ENCODE assay signal across 29 cellular contexts in genomic region chr16:31710880-31711279, GRCh38.
"Had no signal": no experiment of that assay in that cellular context is flagged by ENCODE, and none has a peak within 500 bp of the region (broad histone marks: within the 10 kb centered on the region; RNA-seq: fewer than 3 reads in every experiment).

No MANE protein-coding gene starts in this region.

- H3K27ac ChIP-seq: coronary artery, esophagus muscularis mucosa, foreskin keratinocyte, gastroesophageal sphincter, heart left ventricle, hepatocyte, left lung, ovary, psoas muscle, thoracic aorta, tibial nerve, upper lobe of right lung, uterus had no signal

- H3K27me3 Mint-ChIP-seq: naive B cell; natural killer cell treated with Interleukin-12 subunit alpha and Interleukin-12 subunit beta and Interleukin-15 and Interleukin-18, amount 100 ng/mL, for 72 hours; stimulated activated naive B cell treated with anti-CD40 and anti-IgM and Interleukin-4, amounts not matched to agents 10 μg/mL and 1 μg/mL and 100 μg/mL, for 72 hours; stimulated activated naive CD8-positive, alpha-beta T cell treated with anti-CD3 and anti-CD28 coated beads, Interleukin-15, Interleukin-2, amounts not matched to agents 100 ng/mL and 50 ng/mL, for 24 hours had no signal

- ATAC-seq: foreskin keratinocyte; gastroesophageal sphincter; heart left ventricle; left cardiac atrium; left lung; mucosa of descending colon; natural killer cell treated with Interleukin-12 subunit alpha and Interleukin-12 subunit beta and Interleukin-15 and Interleukin-18, amount 100 ng/mL, for 72 hours; psoas muscle; right cardiac atrium; stimulated activated naive B cell treated with anti-CD40 and anti-IgM and Interleukin-4, amounts not matched to agents 10 μg/mL and 1 μg/mL and 100 μg/mL, for 72 hours; upper lobe of right lung had no signal

- H3K36me3 Mint-ChIP-seq: mesothelial cell of epicardium had no signal

- FAIRE-seq: endothelial cell of umbilical vein, islet of Langerhans, small intestine had no signal

- H3K27ac Mint-ChIP-seq: mesothelial cell of epicardium; stimulated activated naive B cell treated with anti-CD40 and anti-IgM and Interleukin-4, amounts not matched to agents 10 μg/mL and 1 μg/mL and 100 μg/mL, for 72 hours; stimulated activated naive CD8-positive, alpha-beta T cell treated with anti-CD3 and anti-CD28 coated beads, Interleukin-15, Interleukin-2, amounts not matched to agents 100 ng/mL and 50 ng/mL, for 24 hours had no signal

- DNase-seq: dermis blood vessel endothelial cell; effector memory CD4-positive, alpha-beta T cell; foreskin keratinocyte; heart left ventricle; left cardiac atrium; mesenchymal stem cell; naive B cell; ovary; psoas muscle; right cardiac atrium; small intestine; stimulated activated CD4-positive, alpha-beta T cell treated with anti-CD3 and anti-CD28 coated beads, Interleukin-15, amount 100 ng/mL, for 24 hours; stimulated activated CD4-positive, alpha-beta T cell treated with anti-CD3 and anti-CD28 coated beads, Interleukin-2, amount 100 ng/mL, for 48 hours; stimulated activated naive B cell treated with anti-CD40 and anti-IgM and Interleukin-4, amounts not matched to agents 10 μg/mL and 1 μg/mL and 100 μg/mL, for 72 hours; upper lobe of right lung; uterus had no signal

- H3K9me3 Mint-ChIP-seq: mesothelial cell of epicardium; naive B cell; natural killer cell treated with Interleukin-12 subunit alpha and Interleukin-12 subunit beta and Interleukin-15 and Interleukin-18, amount 100 ng/mL, for 72 hours had no signal

- H3K4me3 Mint-ChIP-seq: mesothelial cell of epicardium; natural killer cell treated with Interleukin-12 subunit alpha and Interleukin-12 subunit beta and Interleukin-15 and Interleukin-18, amount 100 ng/mL, for 72 hours; stimulated activated naive B cell treated with anti-CD40 and anti-IgM and Interleukin-4, amounts not matched to agents 10 μg/mL and 1 μg/mL and 100 μg/mL, for 72 hours; stimulated activated naive CD8-positive, alpha-beta T cell treated with anti-CD3 and anti-CD28 coated beads, Interleukin-15, Interleukin-2, amounts not matched to agents 100 ng/mL and 50 ng/mL, for 24 hours had no signal
